ENCODE assay signal across 14 cellular contexts in the genomic region with DNA sequence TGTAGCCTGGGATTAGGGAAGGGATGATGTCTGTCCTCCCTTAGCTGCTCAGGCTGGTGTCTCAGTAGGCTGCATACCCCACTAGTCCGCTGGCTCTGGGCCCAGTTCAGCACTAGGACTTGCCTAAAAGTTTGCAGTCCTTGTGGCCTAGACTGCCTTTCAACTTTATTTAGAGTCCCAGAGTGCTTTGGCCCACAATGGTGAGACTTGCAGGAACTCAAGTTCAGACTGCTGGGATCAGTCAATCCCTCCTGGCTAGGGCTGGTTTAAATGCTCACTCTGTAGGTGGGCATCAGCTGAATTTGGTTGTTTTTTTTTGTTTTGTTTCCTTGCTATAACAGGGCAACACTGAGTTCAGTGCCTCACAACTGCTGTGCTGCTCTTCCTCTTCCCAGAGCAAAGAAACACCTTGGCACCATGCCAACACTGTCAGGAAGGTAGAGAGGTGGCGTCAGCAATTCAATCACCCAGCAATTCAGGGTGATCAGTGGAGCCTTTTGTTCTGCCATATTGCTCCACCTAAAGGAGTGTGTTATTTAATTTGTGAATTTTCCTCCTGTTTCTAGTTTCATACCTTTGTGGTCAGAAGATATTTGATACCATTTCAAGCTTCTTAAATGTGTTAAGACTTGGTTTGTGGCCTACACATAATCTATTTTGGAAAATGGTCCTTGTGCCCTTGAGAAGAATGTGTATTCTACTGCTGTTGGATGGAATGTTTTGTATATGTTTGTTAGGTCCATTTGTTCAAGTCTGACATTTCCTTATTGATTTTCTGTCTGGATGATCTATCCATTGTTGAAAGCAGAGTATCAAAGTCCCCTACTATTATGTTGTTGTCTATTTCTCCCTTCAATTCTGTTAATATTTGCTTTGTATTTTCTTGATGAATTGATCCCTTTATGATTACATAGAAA.
A peak's percentile ranks its signal among the peaks of the same experiment; 100 is the strongest.
DNase-seq lines count a peak whose midpoint lies in the region; ATAC-seq and TF ChIP-seq lines count a peak whose summit lies in the region.
"Had no signal": no experiment of that assay in that cellular context is flagged by ENCODE, and none has a peak within 500 bp of the region (broad histone marks: within the 10 kb centered on the region; RNA-seq: fewer than 3 reads in every experiment).

No MANE protein-coding gene starts in this region.

- no TSS peak for BruUV-seq in MCF 10A (replicated peaks; lab: Mats Ljungman, UMichigan)

- H3K27me3 Mint-ChIP-seq in MCF 10A (ENCODE audit: insufficient read depth, unreplicated experiment), result no peaks in the 10 kb centered on the region
- H3K27me3 Mint-ChIP-seq: activated CD4-positive, alpha-beta T cell treated with anti-CD3 and anti-CD28 coated beads, Interleukin-2, amount 10 ng/mL, durations not matched to agents 7 days and 5 days had no signal

- TF ChIP-seq CTCF in MCF 10A (IDR thresholded peaks at IDR 0.05; ENCODE audit: unreplicated experiment) (no peak), breast epithelium (IDR thresholded peaks at IDR 0.05) (no peak), GM10266 (IDR thresholded peaks at IDR 0.05; ENCODE audit: control insufficient read depth, insufficient read depth, low read depth, missing control alignments) (no peak)

- POLR2A ChIA-PET in MCF 10A (lab: Yijun Ruan, JAX), result no interaction called here

- H3K4me3 ChIP-seq in breast epithelium, result no peak overlapping the region
- H3K4me3 ChIP-seq: ovary, spleen had no signal

- CTCF ChIA-PET in MCF 10A (lab: Yijun Ruan, JAX), result interaction anchor here (0.6 to 3.2 kb wide), 5 partner anchors 11 to 331 kb away, joined by 3 to 13 read pairs (median 5); no protein-coding TSS in a partner anchor

- H3K9me3 Mint-ChIP-seq in MCF 10A (ENCODE audit: unreplicated experiment), result peaks cover 35% of the 10 kb centered on the region

- intact Hi-C loops in MCF 10A (cut with micrococcal nuclease) (no loop called here), breast epithelium (cut with DNase I; ENCODE audit: low total_unique reads) (no loop called here)

- no peaks in the 10 kb centered on the region for H3K4me1 ChIP-seq in breast epithelium
- H3K4me1 ChIP-seq: spleen had no signal

- H3K4me3 Mint-ChIP-seq in MCF 10A (ENCODE audit: unreplicated experiment), result no peak overlapping the region
- H3K4me3 Mint-ChIP-seq: activated CD4-positive, alpha-beta T cell treated with anti-CD3 and anti-CD28 coated beads, Interleukin-2, amount 10 ng/mL, durations not matched to agents 7 days and 5 days; activated T-cell treated with anti-CD3 and anti-CD28 coated beads, Interleukin-2, amount 50 U/mL, for 4 hours had no signal

- no peaks in the 10 kb centered on the region for H3K27me3 ChIP-seq in breast epithelium
- H3K27me3 ChIP-seq: ovary, spleen had no signal

- no peak for ATAC-seq in GM18502 (IDR thresholded peaks at IDR 0.05; ENCODE audit: poor library complexity, unreplicated experiment)
- ATAC-seq: activated T-cell treated with anti-CD3 and anti-CD28 coated beads, Interleukin-2, amount 50 U/mL, for 4 hours had no signal

- H3K36me3 ChIP-seq in breast epithelium, result no peaks in the 10 kb centered on the region
- H3K36me3 ChIP-seq: ovary, spleen had no signal

- H3K4me1 Mint-ChIP-seq in MCF 10A (ENCODE audit: insufficient read depth, unreplicated experiment), result no peaks in the 10 kb centered on the region
- H3K4me1 Mint-ChIP-seq: activated CD4-positive, alpha-beta T cell treated with anti-CD3 and anti-CD28 coated beads, Interleukin-2, amount 10 ng/mL, durations not matched to agents 7 days and 5 days had no signal

- H3K27ac ChIP-seq in breast epithelium, result no peak overlapping the region
- H3K27ac ChIP-seq: ovary, spleen had no signal

- no peak overlapping the region for H3K27ac Mint-ChIP-seq in MCF 10A (ENCODE audit: low read depth, unreplicated experiment)
- H3K27ac Mint-ChIP-seq: activated CD4-positive, alpha-beta T cell treated with anti-CD3 and anti-CD28 coated beads, Interleukin-2, amount 10 ng/mL, durations not matched to agents 7 days and 5 days had no signal

- DNase-seq in MCF 10A (ENCODE audit: unreplicated experiment) (peak; percentile 10), breast epithelium (ENCODE audit: low spot score in 2 of 2) (no peak), NCI-H2171 (lab: John Stamatoyannopoulos, UW) (peak; percentile 8), dermis microvascular lymphatic vessel endothelial cell (ENCODE audit: low read depth in 2 of 2) (peak; percentile 40 to 68), GM10266 (ENCODE audit: extremely low spot score) (no peak)
- no peak for DNase-seq in activated CD4-positive, alpha-beta T cell treated with anti-CD3 and anti-CD28 coated beads for 4 hours
- DNase-seq in activated CD8-positive, alpha-beta memory T cell treated with anti-CD3 and anti-CD28 coated beads, Interleukin-2, amount 50 U/mL, for 48 hours, result no peak
- DNase-seq: activated CD4-positive, alpha-beta T cell treated with anti-CD3 and anti-CD28 coated beads, Interleukin-2, amount 10 ng/mL, durations not matched to agents 7 days and 5 days; activated T-cell treated with anti-CD3 and anti-CD28 coated beads, Interleukin-2, amount 50 U/mL, for 4 hours; kidney; NCI-H524 treated with DMSO at 0.1 percent for 48 hours; ovary; spleen had no signal

- TF ChIP-seq POLR2A in breast epithelium (IDR thresholded peaks at IDR 0.05), result no peak

- peaks cover 0 to 3% of the 10 kb centered on the region in 2 donors for H3K9me3 ChIP-seq in breast epithelium
- H3K9me3 ChIP-seq: ovary had no signal

- peaks cover 7% of the 10 kb centered on the region for H3K36me3 Mint-ChIP-seq in MCF 10A (ENCODE audit: insufficient read depth, unreplicated experiment)

Comparison
In these comparisons a context has a peak if more than half of its experiments do, and no peak if none do; other contexts are left out.
1. DNase-seq: peak in MCF 10A (single experiment), NCI-H2171 (single experiment) and dermis microvascular lymphatic vessel endothelial cell (2 of 2); none in breast epithelium (0 of 2), GM10266 (single experiment), activated CD4-positive, alpha-beta T cell treated with anti-CD3 and anti-CD28 coated beads for 4 hours (0 of 2) and activated CD8-positive, alpha-beta memory T cell treated with anti-CD3 and anti-CD28 coated beads, Interleukin-2, amount 50 U/mL, for 48 hours (single experiment).